In genomic region chr7:79714081-79714480, GRCh38 we compare ENCODE assay signal across 28 cellular contexts.
"Had no signal": no experiment of that assay in that cellular context is flagged by ENCODE, and none has a peak within 500 bp of the region (broad histone marks: within the 10 kb centered on the region; RNA-seq: fewer than 3 reads in every experiment).

No MANE protein-coding gene starts in this region.

- FAIRE-seq: islet of Langerhans had no signal

- H3K4me3 ChIP-seq: colonic mucosa, gastroesophageal sphincter, heart left ventricle, hepatocyte, left lung, mucosa of descending colon, prostate gland, right atrium auricular region, sigmoid colon, testis, tibial artery, upper lobe of right lung, uterus had no signal

- H3K4me2 ChIP-seq: hepatocyte had no signal

- H3K27me3 ChIP-seq: colonic mucosa, foreskin keratinocyte, gastroesophageal sphincter, heart left ventricle, hepatocyte, left lung, right atrium auricular region, sigmoid colon, testis, tibial artery, upper lobe of right lung, uterus had no signal

- DNase-seq: colonic mucosa; effector CD8-positive, alpha-beta T cell; endodermal cell; foreskin keratinocyte; heart left ventricle; left cardiac atrium; left lung; mesenchymal stem cell; mucosa of descending colon; naive B cell; nephron progenitor cell; nucleus accumbens; sigmoid colon; stimulated activated CD4-positive, alpha-beta T cell treated with anti-CD3 and anti-CD28 coated beads, Interleukin-2, amount 100 ng/mL, for 24 hours; stimulated activated CD4-positive, alpha-beta T cell treated with anti-CD3 and anti-CD28 coated beads, Interleukin-4, amount 100 ng/mL, for 24 hours; stimulated activated naive CD8-positive, alpha-beta T cell treated with anti-CD3 and anti-CD28 coated beads, Interleukin-15, Interleukin-2, amounts not matched to agents 100 U/mL and 50 U/mL, for 24 hours; testis; tibial artery; upper lobe of right lung; uterus had no signal

- H3K27ac ChIP-seq: colonic mucosa, epithelial cell of prostate, foreskin keratinocyte, gastroesophageal sphincter, heart left ventricle, hepatocyte, left lung, prostate gland, right atrium auricular region, sigmoid colon, testis, tibial artery, upper lobe of right lung, uterus had no signal

- ATAC-seq: esophagus mucosa; foreskin keratinocyte; gastroesophageal sphincter; heart left ventricle; left cardiac atrium; left lung; mucosa of descending colon; stimulated activated memory B cell treated with anti-CD40 and anti-IgM and Interleukin-4, amounts not matched to agents 10 μg/mL and 1 μg/mL and 100 μg/mL, for 72 hours; stimulated activated naive CD8-positive, alpha-beta T cell treated with anti-CD3 and anti-CD28 coated beads, Interleukin-15, Interleukin-2, amounts not matched to agents 100 U/mL and 50 U/mL, for 24 hours; upper lobe of right lung had no signal

- H3K4me1 ChIP-seq: colonic mucosa, foreskin keratinocyte, gastroesophageal sphincter, heart left ventricle, left lung, prostate gland, right atrium auricular region, sigmoid colon, testis, tibial artery, upper lobe of right lung, uterus had no signal

- H2AFZ ChIP-seq: hepatocyte had no signal

- H3K79me2 ChIP-seq: hepatocyte had no signal

- H3K36me3 ChIP-seq: colonic mucosa, gastroesophageal sphincter, heart left ventricle, left lung, prostate gland, right atrium auricular region, sigmoid colon, tibial artery, upper lobe of right lung had no signal

- H3K9me3 ChIP-seq: colonic mucosa, gastroesophageal sphincter, heart left ventricle, left lung, mucosa of descending colon, prostate gland, right atrium auricular region, sigmoid colon, testis, tibial artery, upper lobe of right lung, uterus had no signal
